ENCODE assay signal across 10 cellular contexts in genomic region chr2:65819963-65820362, GRCh38.
"Had no signal": no experiment of that assay in that cellular context is flagged by ENCODE, and none has a peak within 500 bp of the region (broad histone marks: within the 10 kb centered on the region; RNA-seq: fewer than 3 reads in every experiment).

No MANE protein-coding gene starts in this region.

- H3K4me3 ChIP-seq: GM23248, HAP-1 had no signal

- H2AFZ ChIP-seq: GM23248 had no signal

- H3K36me3 ChIP-seq: HAP-1 had no signal

- H3K27ac ChIP-seq: GM23248, KMS-11 had no signal

- H3K9me3 ChIP-seq: HAP-1 had no signal

- H3K27ac Mint-ChIP-seq: HFFc6 had no signal

- H3K4me3 Mint-ChIP-seq: HFFc6 had no signal

- H3K9ac ChIP-seq: GM23248, KMS-11 had no signal

- H3K4me2 ChIP-seq: KMS-11 had no signal

- FAIRE-seq: HTR-8/SVneo had no signal

- ATAC-seq: HCT116 had no signal

- H3K9me3 Mint-ChIP-seq: HFFc6 had no signal

- H3K4me1 ChIP-seq: HAP-1 had no signal

- DNase-seq: GM23248, GOT3, H7, HFFc6, Karpas-422, KBM-7 had no signal
